ENCODE assay signal across 17 cellular contexts in genomic region chr2:180190851-180191250, GRCh38.
DNase-seq lines count a peak whose midpoint lies in the region; ATAC-seq, FAIRE-seq and TF ChIP-seq lines count a peak whose summit lies in the region.
"Had no signal": no experiment of that assay in that cellular context is flagged by ENCODE, and none has a peak within 500 bp of the region (broad histone marks: within the 10 kb centered on the region; RNA-seq: fewer than 3 reads in every experiment).

No MANE protein-coding gene starts in this region.

- H3K79me1 ChIP-seq in H9 (ENCODE audit: insufficient read depth, low read depth, low read length, poor library complexity, severe bottlenecking) (no peaks in the 10 kb centered on the region), H1 (ENCODE audit: low read depth, low read length) (no peaks in the 10 kb centered on the region), neuronal stem cell (ENCODE audit: low read depth, low read length) (no peaks in the 10 kb centered on the region)

- no peak overlapping the region for H4K91ac ChIP-seq in H9 (ENCODE audit: insufficient read length, low read depth, low read length)
- no peak overlapping the region for H4K91ac ChIP-seq in H1 (replicated peaks; ENCODE audit: insufficient read length, low read length)
- H4K91ac ChIP-seq in neuronal stem cell (ENCODE audit: low read depth, low read length, poor library complexity): no peak overlapping the region

- no peak overlapping the region for H3T11ph ChIP-seq in H9 (ENCODE audit: low read length)

- WGBS in H9 (ENCODE audit: extremely low coverage, insufficient read length, low lambda C conversion rate): no CpG with 5 or more reads among the region's 2 CpGs
- WGBS in H1 (ENCODE audit: extremely low coverage in 1 of 2, insufficient coverage in 1 of 2, insufficient read length in 1 of 2, insufficient replicate concordance in 2 of 2, low coverage in 1 of 2, low lambda C conversion rate in 2 of 2, missing lambda C conversion rate in 1 of 2), 2 experiments: 83% methylated on average over 2 of the region's 2 CpGs; no CpG with 5 or more reads in 1 of the 2 experiments
- no CpG with 5 or more reads among the region's 2 CpGs for WGBS in neuronal stem cell (ENCODE audit: extremely low coverage in 2 of 2, insufficient read length in 2 of 2, insufficient replicate concordance in 1 of 2), 2 donors

- ATAC-seq in GM21515 (IDR thresholded peaks at IDR 0.05; ENCODE audit: unreplicated experiment): no peak

- TF ChIP-seq RAD21 in H1 (IDR thresholded peaks at IDR 0.05 in 1 of 2, conservative IDR thresholded peaks at IDR 0.05 in 1 of 2; ENCODE audit: low read depth in 2 of 2, low read length in 2 of 2): no peak

- H2BK15ac ChIP-seq in H9 (ENCODE audit: low read depth, low read length) (no peak overlapping the region), H1 (ENCODE audit: low read length) (no peak overlapping the region), neuronal stem cell (ENCODE audit: low read length) (no peak overlapping the region)

- CTCF ChIA-PET in H1 (lab: Charles Lee; ENCODE audit: partially characterized antibody): no interaction called here

- POLR2A ChIA-PET in H1 (lab: Charles Lee; ENCODE audit: partially characterized antibody): no interaction called here

- no peak overlapping the region for H3K14ac ChIP-seq in H9 (ENCODE audit: insufficient read depth, low read length)
- no peak overlapping the region for H3K14ac ChIP-seq in H1 (ENCODE audit: insufficient read length)
- H3K14ac ChIP-seq in neuronal stem cell (ENCODE audit: low read length): no peak overlapping the region

- TF ChIP-seq CTCF in H9 (conservative IDR thresholded peaks at IDR 0.05) (no peak), H1 (IDR thresholded peaks at IDR 0.05; ENCODE audit: control extremely low read depth in 1 of 3, insufficient read depth in 1 of 3, low read depth in 1 of 3, low read length in 3 of 3) (no peak)

- peaks cover 3 to 4% of the 10 kb centered on the region in 2 experiments; a peak in 4 of 5 replicates for H3K9me3 Mint-ChIP-seq in H9

- H3K9me3 ChIP-seq in H9 (ENCODE audit: control insufficient read depth, low read depth, low read length): no peaks in the 10 kb centered on the region
- H3K9me3 ChIP-seq in H1 (ENCODE audit: insufficient read depth in 2 of 2, low read depth in 1 of 2, low read length in 1 of 2): no peaks in the 10 kb centered on the region
- peaks cover 0 to 4% of the 10 kb centered on the region in 2 donors for H3K9me3 ChIP-seq in neuronal stem cell (replicated peaks in 1 of 2; ENCODE audit: control insufficient read depth in 2 of 2, insufficient read depth in 1 of 2, low read depth in 1 of 2, low read length in 2 of 2)
- H3K9me3 ChIP-seq: BLaER1 had no signal

- H2BK120ac ChIP-seq in H9 (ENCODE audit: low read depth, low read length, poor library complexity, severe bottlenecking) (no peak overlapping the region), H1 (replicated peaks; ENCODE audit: low read depth, low read length) (no peak overlapping the region), neuronal stem cell (ENCODE audit: low read depth, low read length) (no peak overlapping the region)

- H3K27me3 ChIP-seq in H9 (ENCODE audit: insufficient read depth, low read length): no peaks in the 10 kb centered on the region
- H3K27me3 ChIP-seq in H1 (replicated peaks in 1 of 4; ENCODE audit: control insufficient read depth in 3 of 4, extremely low read depth in 1 of 4, insufficient read depth in 3 of 4, low read length in 3 of 4): no peaks in the 10 kb centered on the region
- no peaks in the 10 kb centered on the region for H3K27me3 ChIP-seq in neuronal stem cell (ENCODE audit: control insufficient read depth in 3 of 3, insufficient read depth in 3 of 3, low read depth in 1 of 3, low read length in 3 of 3)
- H3K27me3 ChIP-seq: BLaER1 had no signal

- H3K79me2 ChIP-seq in H9 (ENCODE audit: insufficient read depth, low read length): no peaks in the 10 kb centered on the region
- H3K79me2 ChIP-seq in H1 (ENCODE audit: control insufficient read depth in 1 of 2, insufficient read depth in 2 of 2, low read length in 2 of 2): no peaks in the 10 kb centered on the region

- H3K4me3 Mint-ChIP-seq in H9: no peak overlapping the region
- H3K4me3 Mint-ChIP-seq: CD14-positive monocyte; CD4-positive, alpha-beta memory T cell had no signal

- H2AFZ ChIP-seq in H9 (ENCODE audit: low read length) (no peak overlapping the region), H1 (ENCODE audit: low read length) (0 out of 2 replicates have a peak overlapping the region, but pooled peaks have one; percentile 24), neuronal stem cell (ENCODE audit: low read length) (peak overlapping the region; percentile 18)

- no peak for FAIRE-seq in H1 (lab: Jason Lieb, UNC)
- FAIRE-seq: GM12892, GM18507, H54 had no signal

- H3K4ac ChIP-seq in H9 (ENCODE audit: low read depth, low read length) (no peak overlapping the region), H1 (replicated peaks; ENCODE audit: insufficient read length, low read depth, low read length) (no peak overlapping the region), neuronal stem cell (ENCODE audit: low read length) (no peak overlapping the region)

- H2BK12ac ChIP-seq in H9 (ENCODE audit: insufficient read length, low read depth, low read length): no peak overlapping the region
- no peak overlapping the region for H2BK12ac ChIP-seq in H1 (ENCODE audit: low read depth, low read length)
- H2BK12ac ChIP-seq in neuronal stem cell (ENCODE audit: low read length): no peak overlapping the region

- peaks cover 3 to 4% (median 4%) of the 10 kb centered on the region in 3 experiments; a peak in 5 of 7 replicates for H3K36me3 Mint-ChIP-seq in H9 (ENCODE audit: insufficient read depth in 1 of 3, low read depth in 3 of 3)
- H3K36me3 Mint-ChIP-seq: CD14-positive monocyte; CD4-positive, alpha-beta memory T cell had no signal

- H3K36me3 ChIP-seq in H1 (ENCODE audit: control insufficient read depth in 2 of 4, insufficient read depth in 4 of 4, low read length in 3 of 4) (no peaks in the 10 kb centered on the region), neuronal stem cell (replicated peaks in 1 of 2; ENCODE audit: control insufficient read depth in 2 of 2, insufficient read depth in 2 of 2, low read length in 2 of 2) (no peaks in the 10 kb centered on the region)
- H3K36me3 ChIP-seq: BLaER1 had no signal

- H3K56ac ChIP-seq in H9 (ENCODE audit: insufficient read length, low read depth, low read length) (no peak overlapping the region), H1 (replicated peaks; ENCODE audit: insufficient read length, low read depth, low read length) (no peak overlapping the region)

- TF ChIP-seq POLR2A in H1 (IDR thresholded peaks at IDR 0.05; ENCODE audit: control extremely low read depth in 1 of 2, low read depth in 2 of 2, low read length in 2 of 2): no peak

- H3K18ac ChIP-seq in H9 (ENCODE audit: insufficient read length, low read depth, low read length) (no peak overlapping the region), H1 (ENCODE audit: extremely low read depth, low read length) (no peak overlapping the region), neuronal stem cell (ENCODE audit: low read length) (no peak overlapping the region)

- no peaks in the 10 kb centered on the region for H3K27me3 Mint-ChIP-seq in H9 (ENCODE audit: low read depth)
- H3K27me3 Mint-ChIP-seq: CD4-positive, alpha-beta memory T cell had no signal

- H3K4me1 ChIP-seq in H9 (ENCODE audit: insufficient read depth, low read length): no peaks in the 10 kb centered on the region
- peaks cover 0 to 3% (median under 1%) of the 10 kb centered on the region in 4 experiments; a peak in 1 of 7 replicates for H3K4me1 ChIP-seq in H1 (replicated peaks in 1 of 4; ENCODE audit: control insufficient read depth in 3 of 4, insufficient read depth in 4 of 4, low read length in 3 of 4)
- H3K4me1 ChIP-seq in neuronal stem cell (ENCODE audit: control insufficient read depth in 2 of 2, insufficient read depth in 1 of 2, low read depth in 1 of 2, low read length in 2 of 2): peaks cover 0 to 1% of the 10 kb centered on the region in 2 donors
- H3K4me1 ChIP-seq: BLaER1 had no signal

- no peak for TF ChIP-seq EP300 in H1 (IDR thresholded peaks at IDR 0.05; ENCODE audit: borderline replicate concordance in 1 of 2, low read depth in 2 of 2, low read length in 2 of 2)

- H3K9ac ChIP-seq in H9 (ENCODE audit: extremely low read depth, insufficient read length, low read length): no peak overlapping the region
- H3K9ac ChIP-seq in H1 (replicated peaks in 1 of 4; ENCODE audit: extremely low read depth in 1 of 4, low read depth in 3 of 4, low read length in 3 of 4): no peak overlapping the region
- H3K9ac ChIP-seq in neuronal stem cell (ENCODE audit: low read depth, low read length, poor library complexity): no peak overlapping the region
- H3K9ac ChIP-seq: BLaER1 had no signal

- H3K4me2 ChIP-seq in H9 (ENCODE audit: insufficient read depth, insufficient read length, low read length) (no peak overlapping the region), H1 (ENCODE audit: insufficient read depth in 1 of 2, low read depth in 2 of 2, low read length in 2 of 2) (no peak overlapping the region), neuronal stem cell (ENCODE audit: insufficient read depth, low read length, poor library complexity, severe bottlenecking) (no peak overlapping the region)
- H3K4me2 ChIP-seq: BLaER1 had no signal

- H3K4me1 Mint-ChIP-seq in H9: peaks cover 9 to 10% of the 10 kb centered on the region in 2 experiments
- H3K4me1 Mint-ChIP-seq: CD14-positive monocyte had no signal

- H3K4me3 ChIP-seq in H1 (ENCODE audit: extremely low read depth in 1 of 4, insufficient read depth in 2 of 4, low read depth in 3 of 4, low read length in 4 of 4): no peak overlapping the region
- H3K4me3 ChIP-seq in neuronal stem cell (ENCODE audit: low read length in 2 of 2): no peak overlapping the region
- H3K4me3 ChIP-seq: BLaER1 had no signal

- H4K5ac ChIP-seq in H9 (ENCODE audit: insufficient read length, low read depth, low read length) (no peak overlapping the region), H1 (ENCODE audit: insufficient read length, low read depth, low read length) (no peak overlapping the region)

- H2BK5ac ChIP-seq in H9 (ENCODE audit: insufficient read length, low read length) (no peak overlapping the region), H1 (ENCODE audit: low read depth, low read length) (no peak overlapping the region), neuronal stem cell (ENCODE audit: low read length) (no peak overlapping the region)

- H2AK5ac ChIP-seq in H9 (ENCODE audit: insufficient read length, low read length) (no peak overlapping the region), H1 (ENCODE audit: low read depth, low read length) (no peak overlapping the region), neuronal stem cell (ENCODE audit: low read depth, low read length) (no peak overlapping the region)

- no peak overlapping the region for H3K23ac ChIP-seq in H9 (ENCODE audit: insufficient read length, low read depth, low read length)
- no peak overlapping the region for H3K23ac ChIP-seq in H1 (ENCODE audit: insufficient read length)
- no peak overlapping the region for H3K23ac ChIP-seq in neuronal stem cell (ENCODE audit: low read depth, low read length, poor library complexity)

- no peaks in the 10 kb centered on the region for H4K20me1 ChIP-seq in H9 (ENCODE audit: control insufficient read depth, insufficient read depth, insufficient read length)
- no peaks in the 10 kb centered on the region for H4K20me1 ChIP-seq in H1 (replicated peaks in 1 of 2; ENCODE audit: control insufficient read depth in 1 of 2, insufficient read depth in 2 of 2, low read length in 2 of 2)
- H4K20me1 ChIP-seq: BLaER1 had no signal

- no peak for DNase-seq in H9
- DNase-seq in H1 (ENCODE audit: low read depth in 1 of 2, low spot score in 2 of 2): no peak
- DNase-seq in neuronal stem cell (ENCODE audit: low spot score): no peak
- no peak for DNase-seq in LoVo (ENCODE audit: low spot score)
- no peak for DNase-seq in NCI-H2081 treated with DMSO at 0.1 percent for 48 hours (lab: John Stamatoyannopoulos, UW)
- DNase-seq in iPS-NIHi7 (ENCODE audit: extremely low spot score): no peak
- DNase-seq: 8988T; CD4-positive, alpha-beta memory T cell; DMS153; DMS79; GDM1 had no signal

- H3K23me2 ChIP-seq in H9 (ENCODE audit: insufficient read length, low read depth, low read length, poor library complexity, severe bottlenecking): no peaks in the 10 kb centered on the region
- H3K23me2 ChIP-seq in H1 (ENCODE audit: low read depth, low read length): no peaks in the 10 kb centered on the region

- no peak overlapping the region for H2BK20ac ChIP-seq in H9 (ENCODE audit: low read depth, low read length, poor library complexity, severe bottlenecking)
- H2BK20ac ChIP-seq in H1 (ENCODE audit: low read length): no peak overlapping the region

- H3K27ac Mint-ChIP-seq in H9: peak overlapping the region in 2 of 3 experiments; percentile 17 to 62; a peak in 2 of 7 replicates
- H3K27ac Mint-ChIP-seq: CD14-positive monocyte; CD4-positive, alpha-beta memory T cell had no signal

- no peak overlapping the region for H3K27ac ChIP-seq in H9 (ENCODE audit: insufficient read length, low read depth, low read length)
- H3K27ac ChIP-seq in H1 (ENCODE audit: low read depth, low read length): no peak overlapping the region
- no peak overlapping the region for H3K27ac ChIP-seq in neuronal stem cell (replicated peaks; ENCODE audit: low read length)
- H3K27ac ChIP-seq: BLaER1 had no signal

- H4K8ac ChIP-seq in H9 (replicated peaks; ENCODE audit: insufficient read length, low read depth, low read length): no peak overlapping the region
- H4K8ac ChIP-seq in H1 (ENCODE audit: extremely low read depth, insufficient read depth, low read length): no peak overlapping the region
- no peak overlapping the region for H4K8ac ChIP-seq in neuronal stem cell (ENCODE audit: low read depth, low read length)
